ENCODE assay signal across 1 cellular context in the genomic region with DNA sequence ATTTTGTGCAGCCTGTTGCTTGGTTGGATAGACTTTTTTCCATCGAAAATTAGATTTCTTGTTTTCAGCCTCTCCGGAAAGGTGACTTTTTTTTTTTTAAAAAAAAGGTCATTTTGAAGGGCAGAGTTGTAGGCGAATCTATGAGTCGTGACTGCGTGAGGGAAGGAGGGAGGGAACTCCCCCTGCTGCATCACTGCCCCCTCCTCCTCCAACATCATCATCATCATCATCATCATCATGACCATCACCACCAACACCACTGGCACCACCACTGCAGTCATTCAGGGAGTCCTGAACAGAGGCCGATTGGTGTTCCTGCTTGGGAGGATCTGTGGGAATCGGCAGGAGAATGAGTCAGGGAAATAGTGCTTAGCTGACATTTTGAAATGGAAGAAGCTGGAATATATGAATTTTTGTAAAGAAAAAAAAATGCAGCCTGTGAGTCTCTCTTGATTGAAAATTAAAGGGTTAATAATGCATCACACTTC.
TF ChIP-seq lines count a peak whose summit lies in the region.

No MANE protein-coding gene starts in this region.

TF ChIP-seq in IMR-90, 13 proteins besides CTCF, POLR2A, EP300 and RAD21 (continued from another document):
- TF ChIP-seq, protein P1, sequence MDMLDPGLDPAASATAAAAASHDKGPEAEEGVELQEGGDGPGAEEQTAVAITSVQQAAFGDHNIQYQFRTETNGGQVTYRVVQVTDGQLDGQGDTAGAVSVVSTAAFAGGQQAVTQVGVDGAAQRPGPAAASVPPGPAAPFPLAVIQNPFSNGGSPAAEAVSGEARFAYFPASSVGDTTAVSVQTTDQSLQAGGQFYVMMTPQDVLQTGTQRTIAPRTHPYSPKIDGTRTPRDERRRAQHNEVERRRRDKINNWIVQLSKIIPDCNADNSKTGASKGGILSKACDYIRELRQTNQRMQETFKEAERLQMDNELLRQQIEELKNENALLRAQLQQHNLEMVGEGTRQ (IDR thresholded peaks at IDR 0.05; ENCODE audit: low read depth, low read length): no peak
- TF ChIP-seq MXI1 (IDR thresholded peaks at IDR 0.05; ENCODE audit: borderline replicate concordance, low read depth, low read length) (no peak), RFX5 (IDR thresholded peaks at IDR 0.05; ENCODE audit: low read depth, low read length) (no peak), NFE2L2 (IDR thresholded peaks at IDR 0.05; ENCODE audit: low read depth, low read length) (0 out of 2 replicates have a peak, but pooled peaks have one; percentile 5), MAFK (IDR thresholded peaks at IDR 0.05; ENCODE audit: low read depth, low read length) (peak; percentile 83), BHLHE40 (IDR thresholded peaks at IDR 0.05; ENCODE audit: low read depth, low read length) (no peak), MAZ (IDR thresholded peaks at IDR 0.05; ENCODE audit: borderline replicate concordance, low read depth, low read length) (peak; percentile 26; the same call in 1 of the 2 replicates), RCOR1 (IDR thresholded peaks at IDR 0.05; ENCODE audit: insufficient replicate concordance, low read length) (no peak), CHD1 (IDR thresholded peaks at IDR 0.05; ENCODE audit: low read depth, low read length) (no peak), CEBPB (IDR thresholded peaks at IDR 0.05; ENCODE audit: low read depth, low read length) (no peak), SMC3 (IDR thresholded peaks at IDR 0.05; ENCODE audit: low read depth, low read length) (no peak)
